In genomic region chr10:23479798-23480473, GRCh38 we compare ENCODE assay signal across 20 cellular contexts.
"Had no signal": no experiment of that assay in that cellular context is flagged by ENCODE, and none has a peak within 500 bp of the region (broad histone marks: within the 10 kb centered on the region; RNA-seq: fewer than 3 reads in every experiment).

No MANE protein-coding gene starts in this region.

- H3K36me3 ChIP-seq: ascending aorta, left ventricle myocardium inferior, neutrophil, transverse colon, vagina had no signal

- H3K4me1 Mint-ChIP-seq: activated T-helper 17 cell treated with anti-CD3 and anti-CD28 coated beads, Interleukin-2, amount 50 U/mL, for 72 hours; memory B cell; natural killer cell had no signal

- H3K4me3 ChIP-seq: ascending aorta, hepatocyte, left ventricle myocardium inferior, skin epidermis, transverse colon, vagina had no signal

- H3K27ac ChIP-seq: ascending aorta, hepatocyte, left ventricle myocardium inferior, neutrophil, skin epidermis, transverse colon, vagina had no signal

- H3K4me1 ChIP-seq: ascending aorta, left ventricle myocardium inferior, transverse colon, vagina had no signal

- H3K9me3 ChIP-seq: ascending aorta, left ventricle myocardium inferior, neutrophil, transverse colon, vagina had no signal

- H3K27me3 ChIP-seq: ascending aorta, hepatocyte, neutrophil, transverse colon, vagina had no signal

- H3K27ac Mint-ChIP-seq: activated T-helper 17 cell treated with anti-CD3 and anti-CD28 coated beads, Interleukin-2, amount 50 U/mL, for 72 hours; dendritic cell treated with granulocyte-macrophage colony-stimulating factor and Interleukin-4, amounts not matched to agents 40 ng/mL and 50 ng/mL, for 4 days; memory B cell; natural killer cell had no signal

- H3K36me3 Mint-ChIP-seq: natural killer cell had no signal

- FAIRE-seq: bronchial epithelial cell, keratinocyte had no signal

- H3K9me3 Mint-ChIP-seq: activated T-helper 17 cell treated with anti-CD3 and anti-CD28 coated beads, Interleukin-2, amount 50 U/mL, for 72 hours; dendritic cell treated with granulocyte-macrophage colony-stimulating factor and Interleukin-4, amounts not matched to agents 40 ng/mL and 50 ng/mL, for 4 days; memory B cell; natural killer cell had no signal

- DNase-seq: activated naive CD4-positive, alpha-beta T cell treated with Interleukin-2 at 50 U/mL for 16 hours; left ventricle myocardium inferior; natural killer cell; retina; stimulated activated CD4-positive, alpha-beta T cell treated with anti-CD3 and anti-CD28 coated beads, Interleukin-15, amount 100 ng/mL, for 24 hours; stimulated activated CD4-positive, alpha-beta T cell treated with anti-CD3 and anti-CD28 coated beads, Interleukin-4, amount 100 ng/mL, for 24 hours; stimulated activated naive CD4-positive, alpha-beta T cell; substantia nigra; T-helper 9 cell; transverse colon had no signal

- H3K4me3 Mint-ChIP-seq: activated T-helper 17 cell treated with anti-CD3 and anti-CD28 coated beads, Interleukin-2, amount 50 U/mL, for 72 hours; dendritic cell treated with granulocyte-macrophage colony-stimulating factor and Interleukin-4, amounts not matched to agents 40 ng/mL and 50 ng/mL, for 4 days; memory B cell; natural killer cell had no signal
